Comparison of ENCODE assay signal across 15 cellular contexts in genomic region chr13:80452279-80452678, GRCh38.
DNase-seq lines count a peak whose midpoint lies in the region; ATAC-seq and TF ChIP-seq lines count a peak whose summit lies in the region.
"Had no signal": no experiment of that assay in that cellular context is flagged by ENCODE, and none has a peak within 500 bp of the region (broad histone marks: within the 10 kb centered on the region; RNA-seq: fewer than 3 reads in every experiment).

No MANE protein-coding gene starts in this region.

- peak overlapping the region in 8 of 11 experiments; percentile 27 to 78 (median 56); a peak in 14 of 22 replicates for H3K9ac ChIP-seq in BLaER1 treated with 17β-estradiol and CSF1 and Interleukin-3, amounts not matched to agents 10 nM and 100 nM
- no peak overlapping the region for H3K9ac ChIP-seq in OCI-LY1 (ENCODE audit: low read length)
- H3K9ac ChIP-seq in neuronal stem cell (ENCODE audit: low read depth, low read length, poor library complexity): no peak overlapping the region

- TF ChIP-seq CTCF in OCI-LY1 (IDR thresholded peaks at IDR 0.05; ENCODE audit: low read length): peak; percentile 12; the same call in 1 of the 2 replicates
- no peak for TF ChIP-seq CTCF in foreskin keratinocyte (conservative IDR thresholded peaks at IDR 0.05)

- no peak overlapping the region for H3K23ac ChIP-seq in neuronal stem cell (ENCODE audit: low read depth, low read length, poor library complexity)

- H2AFZ ChIP-seq in OCI-LY1 (ENCODE audit: low read length) (no peak overlapping the region), neuronal stem cell (ENCODE audit: low read length) (no peak overlapping the region)

- H3K27ac ChIP-seq in BLaER1 treated with 17β-estradiol and CSF1 and Interleukin-3, amounts not matched to agents 10 nM and 100 nM: peak overlapping the region in 10 of 11 experiments; percentile 1 to 96 (median 92); a peak in 19 of 22 replicates
- no peak overlapping the region for H3K27ac ChIP-seq in OCI-LY1 (ENCODE audit: low read depth, low read length, poor library complexity, severe bottlenecking)
- H3K27ac ChIP-seq in foreskin keratinocyte: no peak overlapping the region
- no peak overlapping the region for H3K27ac ChIP-seq in neuronal stem cell (replicated peaks; ENCODE audit: low read length)
- H3K27ac ChIP-seq: C4-2B had no signal

- no peaks in the 10 kb centered on the region for H4K20me1 ChIP-seq in BLaER1 treated with 17β-estradiol and CSF1 and Interleukin-3, amounts not matched to agents 10 nM and 100 nM
- no peaks in the 10 kb centered on the region for H4K20me1 ChIP-seq in OCI-LY1 (ENCODE audit: insufficient read depth, low read length)

- no peak overlapping the region for H4K8ac ChIP-seq in neuronal stem cell (ENCODE audit: low read depth, low read length)

- H3K79me2 ChIP-seq in OCI-LY1 (ENCODE audit: insufficient read depth, low read length): no peaks in the 10 kb centered on the region

- H3K4me2 ChIP-seq in BLaER1 treated with 17β-estradiol and CSF1 and Interleukin-3, amounts not matched to agents 10 nM and 100 nM: peak overlapping the region in 10 of 11 experiments; percentile 22 to 81 (median 72); a peak in 20 of 22 replicates
- H3K4me2 ChIP-seq in OCI-LY1 (ENCODE audit: low read length) (no peak overlapping the region), neuronal stem cell (ENCODE audit: insufficient read depth, low read length, poor library complexity, severe bottlenecking) (no peak overlapping the region)

- peak overlapping the region; percentile 30 for H2BK5ac ChIP-seq in neuronal stem cell (ENCODE audit: low read length)

- peaks cover 54 to 78% (median 69%) of the 10 kb centered on the region in 10 experiments for H3K4me1 ChIP-seq in BLaER1 treated with 17β-estradiol and CSF1 and Interleukin-3, amounts not matched to agents 10 nM and 100 nM
- peaks cover 12% of the 10 kb centered on the region for H3K4me1 ChIP-seq in OCI-LY1 (ENCODE audit: insufficient read depth, low read length, severe bottlenecking)
- no peaks in the 10 kb centered on the region for H3K4me1 ChIP-seq in foreskin keratinocyte
- no peaks in the 10 kb centered on the region for H3K4me1 ChIP-seq in neuronal stem cell (ENCODE audit: control insufficient read depth in 2 of 2, insufficient read depth in 1 of 2, low read depth in 1 of 2, low read length in 2 of 2)

- H3K79me1 ChIP-seq in neuronal stem cell (ENCODE audit: low read depth, low read length): no peaks in the 10 kb centered on the region

- H3K14ac ChIP-seq in neuronal stem cell (ENCODE audit: low read length): no peak overlapping the region

- no peak overlapping the region for H3K4ac ChIP-seq in neuronal stem cell (ENCODE audit: low read length)

- H3K27me3 ChIP-seq in BLaER1 treated with 17β-estradiol and CSF1 and Interleukin-3, amounts not matched to agents 10 nM and 100 nM: peaks cover 0 to 72% (median 0%) of the 10 kb centered on the region in 11 experiments; a peak in 5 of 22 replicates
- H3K27me3 ChIP-seq in OCI-LY1 (ENCODE audit: insufficient read depth, low read length): no peaks in the 10 kb centered on the region
- H3K27me3 ChIP-seq in foreskin keratinocyte: peaks cover 6% of the 10 kb centered on the region
- H3K27me3 ChIP-seq in neuronal stem cell (ENCODE audit: control insufficient read depth in 3 of 3, insufficient read depth in 3 of 3, low read depth in 1 of 3, low read length in 3 of 3): no peaks in the 10 kb centered on the region

- no peaks in the 10 kb centered on the region for H3F3A ChIP-seq in OCI-LY1 (ENCODE audit: insufficient read depth, low read length)

- no peak overlapping the region for H4K91ac ChIP-seq in neuronal stem cell (ENCODE audit: low read depth, low read length, poor library complexity)

- WGBS in neuronal stem cell (ENCODE audit: extremely low coverage in 2 of 2, insufficient read length in 2 of 2, insufficient replicate concordance in 1 of 2), 2 donors: no CpG with 5 or more reads among the region's 1 CpG

- peak overlapping the region; percentile 15 for H2BK15ac ChIP-seq in neuronal stem cell (ENCODE audit: low read length)

- H2AK5ac ChIP-seq in neuronal stem cell (ENCODE audit: low read depth, low read length): no peak overlapping the region

- peaks cover 0 to 15% (median 0%) of the 10 kb centered on the region in 11 experiments; a peak in 4 of 22 replicates for H3K36me3 ChIP-seq in BLaER1 treated with 17β-estradiol and CSF1 and Interleukin-3, amounts not matched to agents 10 nM and 100 nM
- H3K36me3 ChIP-seq in OCI-LY1 (ENCODE audit: insufficient read depth, low read length) (no peaks in the 10 kb centered on the region), neuronal stem cell (replicated peaks in 1 of 2; ENCODE audit: control insufficient read depth in 2 of 2, insufficient read depth in 2 of 2, low read length in 2 of 2) (no peaks in the 10 kb centered on the region)

- ATAC-seq in foreskin keratinocyte: peak; percentile 16
- ATAC-seq: HCT116 had no signal

- peaks cover 30 to 70% (median 65%) of the 10 kb centered on the region in 11 experiments for H3K9me3 ChIP-seq in BLaER1 treated with 17β-estradiol and CSF1 and Interleukin-3, amounts not matched to agents 10 nM and 100 nM (replicated peaks in 1 of 11)
- H3K9me3 ChIP-seq in OCI-LY1 (ENCODE audit: low read length) (peaks cover 3% of the 10 kb centered on the region; the same call in 1 of the 2 replicates), neuronal stem cell (replicated peaks in 1 of 2; ENCODE audit: control insufficient read depth in 2 of 2, insufficient read depth in 1 of 2, low read depth in 1 of 2, low read length in 2 of 2) (peaks cover 0 to 8% of the 10 kb centered on the region in 2 donors)

- no peak for DNase-seq in foreskin keratinocyte
- DNase-seq in neuronal stem cell (ENCODE audit: low spot score): no peak
- no peak for DNase-seq in DMS153 treated with DMSO at 0.1 percent for 48 hours (lab: John Stamatoyannopoulos, UW; ENCODE audit: unreplicated experiment)
- DNase-seq in NCI-H2196 (lab: John Stamatoyannopoulos, UW; ENCODE audit: unreplicated experiment): no peak
- no peak for DNase-seq in activated CD4-positive, alpha-beta T cell treated with anti-CD3 and anti-CD28 coated beads, Interleukin-2, amount 50 U/mL, for 1 hour
- DNase-seq: 8988T; ACHN; CD4-positive, alpha-beta memory T cell; DMS79 treated with DMSO at 0.1 percent for 48 hours; EL; IMR-90 had no signal

- no peak overlapping the region for H2BK120ac ChIP-seq in neuronal stem cell (ENCODE audit: low read depth, low read length)

- H3K4me3 ChIP-seq in BLaER1 treated with 17β-estradiol and CSF1 and Interleukin-3, amounts not matched to agents 10 nM and 100 nM: peak overlapping the region in 8 of 10 experiments; percentile 2 to 51 (median 28); a peak in 13 of 20 replicates
- no peak overlapping the region for H3K4me3 ChIP-seq in OCI-LY1 (ENCODE audit: low read depth, low read length, poor library complexity, severe bottlenecking)
- H3K4me3 ChIP-seq in neuronal stem cell (ENCODE audit: low read length in 2 of 2): no peak overlapping the region

- H3K18ac ChIP-seq in neuronal stem cell (ENCODE audit: low read length): peak overlapping the region; percentile 15

- no peaks in the 10 kb centered on the region for H3K9me2 ChIP-seq in OCI-LY1 (ENCODE audit: low read depth, low read length)

- H2BK12ac ChIP-seq in neuronal stem cell (ENCODE audit: low read length): no peak overlapping the region

Comparison
In these comparisons a context has a peak if more than half of its experiments do, and no peak if none do; other contexts are left out.
1. H3K27ac ChIP-seq: peak in BLaER1 treated with 17β-estradiol and CSF1 and Interleukin-3, amounts not matched to agents 10 nM and 100 nM (10 of 11); none in OCI-LY1 (single experiment), foreskin keratinocyte (single experiment) and neuronal stem cell (single experiment).
2. H3K4me2 ChIP-seq: peak in BLaER1 treated with 17β-estradiol and CSF1 and Interleukin-3, amounts not matched to agents 10 nM and 100 nM (10 of 11); none in OCI-LY1 (single experiment) and neuronal stem cell (single experiment).
3. H3K4me3 ChIP-seq: peak in BLaER1 treated with 17β-estradiol and CSF1 and Interleukin-3, amounts not matched to agents 10 nM and 100 nM (8 of 10); none in OCI-LY1 (single experiment) and neuronal stem cell (0 of 2).
4. H3K9ac ChIP-seq: peak in BLaER1 treated with 17β-estradiol and CSF1 and Interleukin-3, amounts not matched to agents 10 nM and 100 nM (8 of 11); none in OCI-LY1 (single experiment) and neuronal stem cell (single experiment).